Comparison of ENCODE assay signal across 14 cellular contexts in genomic region chr1:12158362-12159092, GRCh38. TPM values are rescaled to one million over a fixed set of nuclear protein-coding genes. Genes with fewer than 3 reads are reported as not detected.
DNase-seq lines count a peak whose midpoint lies in the region; ATAC-seq, FAIRE-seq and TF ChIP-seq lines count a peak whose summit lies in the region.
"Had no signal": no experiment of that assay in that cellular context is flagged by ENCODE, and none has a peak within 500 bp of the region (broad histone marks: within the 10 kb centered on the region; RNA-seq: fewer than 3 reads in every experiment).

No MANE protein-coding gene starts in this region.

- peak overlapping the region; percentile 68 to 92 (median 79) for H3K4me2 ChIP-seq in BLaER1 treated with 17β-estradiol and CSF1 and Interleukin-3, amounts not matched to agents 10 nM and 100 nM
- H3K4me2 ChIP-seq in mesenchymal stem cell (ENCODE audit: low read length, poor library complexity, severe bottlenecking) = no peak overlapping the region
- H3K4me2 ChIP-seq: smooth muscle cell had no signal

- no peak overlapping the region for H2BK5ac ChIP-seq in mesenchymal stem cell (ENCODE audit: low read depth, low read length, poor library complexity, severe bottlenecking)

- H3K4me1 Mint-ChIP-seq in activated T-cell treated with anti-CD3 and anti-CD28 coated beads, Interleukin-2, amount 50 U/mL, for 72 hours (ENCODE audit: low read depth) = peaks cover 90% of the 10 kb centered on the region

- peaks cover 76 to 100% (median 88%) of the 10 kb centered on the region in 10 experiments for H3K4me1 ChIP-seq in BLaER1 treated with 17β-estradiol and CSF1 and Interleukin-3, amounts not matched to agents 10 nM and 100 nM
- peaks cover 27% of the 10 kb centered on the region for H3K4me1 ChIP-seq in mesenchymal stem cell (ENCODE audit: control insufficient read depth, insufficient read depth, low read depth, low read length)

- no peak overlapping the region for H2AK5ac ChIP-seq in mesenchymal stem cell (ENCODE audit: low read length, severe bottlenecking)

- peaks cover 0 to 1% of the 10 kb centered on the region in 2 donors for H3K9me3 Mint-ChIP-seq in activated T-cell treated with anti-CD3 and anti-CD28 coated beads, Interleukin-2, amount 50 U/mL, for 72 hours

- peak overlapping the region; percentile 19 to 76 (median 50); a peak in 16 of 22 replicates for H3K9ac ChIP-seq in BLaER1 treated with 17β-estradiol and CSF1 and Interleukin-3, amounts not matched to agents 10 nM and 100 nM
- no peak overlapping the region for H3K9ac ChIP-seq in mesenchymal stem cell (ENCODE audit: low read length)

- peak overlapping the region; percentile 90 for H3K27ac Mint-ChIP-seq in activated T-cell treated with anti-CD3 and anti-CD28 coated beads, Interleukin-2, amount 50 U/mL, for 72 hours

- H2AFZ ChIP-seq in mesenchymal stem cell (ENCODE audit: low read depth, low read length) = no peak overlapping the region

- H3K79me1 ChIP-seq in mesenchymal stem cell (replicated peaks; ENCODE audit: low read length, poor library complexity, severe bottlenecking) = no peaks in the 10 kb centered on the region

- peak overlapping the region in 1 of 2 experiments; percentile 35 for H3K4ac ChIP-seq in mesenchymal stem cell (ENCODE audit: low read depth in 1 of 2, low read length in 2 of 2)

- H3K36me3 ChIP-seq in BLaER1 treated with 17β-estradiol and CSF1 and Interleukin-3, amounts not matched to agents 10 nM and 100 nM = no peaks in the 10 kb centered on the region
- no peaks in the 10 kb centered on the region for H3K36me3 ChIP-seq in mesenchymal stem cell (ENCODE audit: control insufficient read depth in 1 of 2, insufficient read depth in 2 of 2, low read depth in 1 of 2, low read length in 2 of 2)

- H3K4me3 ChIP-seq in BLaER1 treated with 17β-estradiol and CSF1 and Interleukin-3, amounts not matched to agents 10 nM and 100 nM = peak overlapping the region in 1 of 10 experiments; percentile 34; a peak in 1 of 20 replicates
- no peak overlapping the region for H3K4me3 ChIP-seq in mesenchymal stem cell (ENCODE audit: insufficient read depth in 1 of 2, low read depth in 1 of 2, low read length in 2 of 2)
- H3K4me3 ChIP-seq: K562, smooth muscle cell had no signal

- no peaks in the 10 kb centered on the region for H3K27me3 ChIP-seq in BLaER1 treated with 17β-estradiol and CSF1 and Interleukin-3, amounts not matched to agents 10 nM and 100 nM
- H3K27me3 ChIP-seq in mesenchymal stem cell (ENCODE audit: control insufficient read depth in 1 of 2, insufficient read depth in 1 of 2, low read length in 2 of 2) = no peaks in the 10 kb centered on the region

- H3K9me3 ChIP-seq in BLaER1 treated with 17β-estradiol and CSF1 and Interleukin-3, amounts not matched to agents 10 nM and 100 nM (replicated peaks in 1 of 11) = no peaks in the 10 kb centered on the region
- H3K9me3 ChIP-seq in mesenchymal stem cell (ENCODE audit: control insufficient read depth, low read length) = no peaks in the 10 kb centered on the region

- H2BK15ac ChIP-seq in mesenchymal stem cell (ENCODE audit: low read depth, poor library complexity, severe bottlenecking) = no peak overlapping the region

- peak overlapping the region; percentile 90 for H4K8ac ChIP-seq in mesenchymal stem cell (ENCODE audit: low read length)

- peak overlapping the region; percentile 27 for H2BK120ac ChIP-seq in mesenchymal stem cell (ENCODE audit: low read depth, low read length)

- H4K91ac ChIP-seq in mesenchymal stem cell (ENCODE audit: low read length) = peak overlapping the region; percentile 74

- no peaks in the 10 kb centered on the region for H4K20me1 ChIP-seq in BLaER1 treated with 17β-estradiol and CSF1 and Interleukin-3, amounts not matched to agents 10 nM and 100 nM

- no peak for TF ChIP-seq POLR2A in GM12892 (IDR thresholded peaks at IDR 0.05; ENCODE audit: low read depth, low read length)

- no peak for DNase-seq in GM12892 (ENCODE audit: insufficient read length)
- DNase-seq in activated T-cell treated with anti-CD3 and anti-CD28 coated beads, Interleukin-2, amount 50 U/mL, for 72 hours = no peak
- no peak for DNase-seq in mesenchymal stem cell
- no peak for DNase-seq in NCI-H1417 treated with DMSO at 0.1 percent for 48 hours (lab: John Stamatoyannopoulos, UW)
- no peak for DNase-seq in NCI-H2081 treated with DMSO at 0.1 percent for 48 hours (lab: John Stamatoyannopoulos, UW)
- DNase-seq in DMS153 (lab: John Stamatoyannopoulos, UW) = no peak
- DNase-seq: cerebellar nuclear complex, NCI-H2107, T-helper 9 cell had no signal

- ATAC-seq in activated T-cell treated with anti-CD3 and anti-CD28 coated beads, Interleukin-2, amount 50 U/mL, for 72 hours (replicated peaks in 1 of 2) = no peak
- ATAC-seq in HG02571 (IDR thresholded peaks at IDR 0.05; ENCODE audit: unreplicated experiment) = no peak
- ATAC-seq: K562, Panc1 had no signal

- H3K23ac ChIP-seq in mesenchymal stem cell (ENCODE audit: low read length in 2 of 2) = no peak overlapping the region

- H3K4me3 Mint-ChIP-seq in activated T-cell treated with anti-CD3 and anti-CD28 coated beads, Interleukin-2, amount 50 U/mL, for 72 hours = peak overlapping the region; percentile 82 to 88

- no peaks in the 10 kb centered on the region for H3K27me3 Mint-ChIP-seq in activated T-cell treated with anti-CD3 and anti-CD28 coated beads, Interleukin-2, amount 50 U/mL, for 72 hours (ENCODE audit: low read depth)

- FAIRE-seq in GM12892 (lab: Jason Lieb, UNC) = peak; percentile 30
- FAIRE-seq: K562 had no signal

- 73% methylated on average over 21 of the region's 22 CpGs for WGBS in mesenchymal stem cell

- peak overlapping the region; percentile 37 to 40 for H3K18ac ChIP-seq in mesenchymal stem cell (ENCODE audit: low read depth in 1 of 2, low read length in 2 of 2)

- peaks cover 1 to 2% of the 10 kb centered on the region in 2 donors for H3K36me3 Mint-ChIP-seq in activated T-cell treated with anti-CD3 and anti-CD28 coated beads, Interleukin-2, amount 50 U/mL, for 72 hours (ENCODE audit: insufficient read depth in 2 of 2)

- H2BK12ac ChIP-seq in mesenchymal stem cell (ENCODE audit: low read length in 2 of 2) = peak overlapping the region in 1 of 2 experiments; percentile 61

- no peak overlapping the region for H3K14ac ChIP-seq in mesenchymal stem cell (ENCODE audit: low read length in 2 of 2)

- peak overlapping the region; percentile 19 to 98 (median 62); a peak in 20 of 22 replicates for H3K27ac ChIP-seq in BLaER1 treated with 17β-estradiol and CSF1 and Interleukin-3, amounts not matched to agents 10 nM and 100 nM
- H3K27ac ChIP-seq in mesenchymal stem cell (ENCODE audit: low read length, poor library complexity, severe bottlenecking) = no peak overlapping the region

RNA-seq across cellular contexts. Expression of gene TNFRSF1B, which starts 8.3 kb away (rescaled TPM):
- polyA plus RNA-seq in GM12892 (2012; ENCODE audit: missing spikeins) = 24.1 TPM
- 100 to 1,000 TPM in 1 of 2 donors, 10 to 100 TPM in 1; 95.4 to 130 TPM for total RNA-seq in activated T-cell treated with anti-CD3 and anti-CD28 coated beads, Interleukin-2, amount 50 U/mL, for 72 hours
- polyA plus RNA-seq in mesenchymal stem cell (2013, experiment 1 of 2) = 35.0 TPM
- polyA plus RNA-seq in mesenchymal stem cell (2013, experiment 2 of 2) = 35.2 TPM
